11 cellular contexts compared by ENCODE assay signal in the genomic region with DNA sequence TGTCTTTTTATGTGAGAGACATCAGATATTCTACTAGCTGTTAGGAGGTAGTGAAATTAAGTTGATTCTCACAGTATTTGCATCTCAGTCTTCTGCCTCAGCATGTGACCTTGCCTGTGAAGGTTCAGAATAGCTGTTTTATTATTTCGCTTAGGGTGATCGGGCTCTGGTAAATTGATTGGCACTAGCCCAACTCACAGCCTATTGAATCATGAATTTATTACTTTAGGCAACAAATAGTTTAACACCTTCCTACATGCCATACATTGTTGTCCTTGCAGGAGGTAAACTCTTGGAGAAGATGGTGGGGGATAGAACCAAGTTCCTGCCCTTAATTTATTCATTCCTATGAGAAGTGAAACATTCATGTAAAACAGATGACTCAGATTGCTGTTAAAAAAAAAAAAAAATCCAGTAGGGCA.
A peak's percentile ranks its signal among the peaks of the same experiment; 100 is the strongest.
DNase-seq lines count a peak whose midpoint lies in the region; ATAC-seq and TF ChIP-seq lines count a peak whose summit lies in the region.
"Had no signal": no experiment of that assay in that cellular context is flagged by ENCODE, and none has a peak within 500 bp of the region (broad histone marks: within the 10 kb centered on the region; RNA-seq: fewer than 3 reads in every experiment).

No MANE protein-coding gene starts in this region.

- H3K4me1 ChIP-seq in sigmoid colon, result peaks cover 0 to 18% (median 11%) of the 10 kb centered on the region in 4 donors
- H3K4me1 ChIP-seq in spleen, result peaks cover 0 to 17% (median 4%) of the 10 kb centered on the region in 6 donors
- H3K4me1 ChIP-seq: testis had no signal

- no peak overlapping the region for H3K4me3 ChIP-seq in fibroblast of villous mesenchyme (ENCODE audit: low read depth, low read length)
- H3K4me3 ChIP-seq in sigmoid colon, result no peak overlapping the region
- H3K4me3 ChIP-seq in spleen, result peak overlapping the region in 1 of 8 donors; percentile 19
- H3K4me3 ChIP-seq: testis had no signal

- ATAC-seq in GM18861 (IDR thresholded peaks at IDR 0.05; ENCODE audit: unreplicated experiment), result peak; percentile 59
- peak; percentile 73 for ATAC-seq in GM21786 (IDR thresholded peaks at IDR 0.05; ENCODE audit: unreplicated experiment)
- peak; percentile 67 for ATAC-seq in HG03442 (IDR thresholded peaks at IDR 0.05; ENCODE audit: unreplicated experiment)
- ATAC-seq in GM18519 (IDR thresholded peaks at IDR 0.05; ENCODE audit: low FRiP score, unreplicated experiment), result no peak
- ATAC-seq: left ventricle myocardium superior had no signal

- DNase-seq in fibroblast of villous mesenchyme (ENCODE audit: low read depth) (peak; percentile 5), sigmoid colon (no peak), spleen (no peak), NCI-H2196 (lab: John Stamatoyannopoulos, UW; ENCODE audit: unreplicated experiment) (no peak)
- DNase-seq: activated CD4-positive, alpha-beta T cell treated with anti-CD3 and anti-CD28 coated beads, Interleukin-2, amount 50 U/mL, for 4 hours; left ventricle myocardium superior; testis had no signal

- no peaks in the 10 kb centered on the region for H3K27me3 ChIP-seq in sigmoid colon
- H3K27me3 ChIP-seq in spleen (replicated peaks in 1 of 7), result no peaks in the 10 kb centered on the region
- H3K27me3 ChIP-seq: testis had no signal

- H3K36me3 ChIP-seq in sigmoid colon, result no peaks in the 10 kb centered on the region
- peaks cover 0 to 14% (median 0%) of the 10 kb centered on the region in 6 donors for H3K36me3 ChIP-seq in spleen

- no peak for TF ChIP-seq EP300 in sigmoid colon (IDR thresholded peaks at IDR 0.05)

- H3K27ac ChIP-seq in sigmoid colon (no peak overlapping the region), spleen (no peak overlapping the region)
- H3K27ac ChIP-seq: testis had no signal

- TF ChIP-seq POLR2A in sigmoid colon (IDR thresholded peaks at IDR 0.05), result no peak
- TF ChIP-seq POLR2A in spleen (IDR thresholded peaks at IDR 0.05), result no peak

- intact Hi-C loops in sigmoid colon (cut with DNase I), result no loop called here
- intact Hi-C loops in spleen (cut with DNase I; ENCODE audit: low total_unique reads), result no loop called here

- 92 to 96% methylated on average over 2 of the region's 2 CpGs for WGBS in sigmoid colon, 2 donors
- WGBS in spleen, 5 donors, result 81 to 87% (median 83%) methylated on average over 2 of the region's 2 CpGs

- no peaks in the 10 kb centered on the region for H3K9me3 ChIP-seq in sigmoid colon
- H3K9me3 ChIP-seq in spleen, result peaks cover 0 to 7% (median 0%) of the 10 kb centered on the region in 8 donors
- H3K9me3 ChIP-seq: testis had no signal

- TF ChIP-seq CTCF in fibroblast of villous mesenchyme (IDR thresholded peaks at IDR 0.05; ENCODE audit: insufficient read depth, low read depth, low read length) (no peak), sigmoid colon (IDR thresholded peaks at IDR 0.05) (no peak), spleen (IDR thresholded peaks at IDR 0.05 in 8 of 11, conservative IDR thresholded peaks at IDR 0.05 in 3 of 11) (no peak)
